In the genomic region with DNA sequence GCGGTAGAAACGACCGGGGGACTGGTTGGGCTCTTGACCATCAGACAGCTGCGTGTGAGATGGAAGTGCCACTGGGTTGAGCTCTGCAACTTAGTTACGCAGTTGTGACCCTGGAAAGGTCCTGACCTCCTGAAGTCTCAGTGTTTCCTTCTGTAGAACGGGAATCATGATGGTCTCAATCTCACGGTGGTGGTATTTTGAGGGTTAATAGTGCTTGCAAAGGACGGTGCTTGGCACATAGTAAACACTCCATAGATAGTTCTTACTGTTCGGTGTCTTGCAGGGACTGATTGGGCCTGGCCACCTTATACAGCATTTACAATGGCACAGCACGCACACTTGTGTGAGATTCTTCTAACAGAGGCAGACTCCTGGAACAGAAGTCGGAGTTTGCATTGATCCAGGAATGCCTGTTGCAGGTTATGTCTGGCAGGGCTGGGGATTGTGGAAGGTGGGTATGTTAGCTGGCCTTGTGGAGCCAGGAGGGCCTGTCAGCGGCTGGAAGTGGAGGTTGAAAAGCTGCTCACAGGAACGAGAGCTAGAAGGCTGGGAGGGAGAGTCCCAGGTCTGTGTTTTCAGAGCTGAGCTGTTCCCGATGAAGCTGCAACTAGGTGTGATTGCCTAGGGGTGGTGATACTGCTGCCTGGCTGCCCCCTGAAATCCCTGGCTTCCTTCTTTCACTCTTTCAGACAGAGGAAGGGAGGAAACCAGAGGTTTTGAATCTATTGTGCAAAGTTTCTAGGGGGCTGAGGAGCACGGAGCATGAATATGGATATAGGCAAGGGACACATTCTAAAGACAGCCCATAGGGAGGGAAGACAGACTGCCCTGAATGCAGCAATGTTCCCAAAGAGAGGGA, we compare ENCODE assay signal across 8 cellular contexts. TPM values are rescaled to one million over a fixed set of nuclear protein-coding genes. Genes with fewer than 3 reads are reported as not detected.
DNase-seq lines count a peak whose midpoint lies in the region; ATAC-seq and TF ChIP-seq lines count a peak whose summit lies in the region.

No MANE protein-coding gene starts in this region.

- H3K9me2 ChIP-seq in OCI-LY7 (ENCODE audit: insufficient read depth, low read length): no peaks in the 10 kb centered on the region

- no peaks in the 10 kb centered on the region for H3K27me3 ChIP-seq in DND-41 (ENCODE audit: insufficient read depth, low read length, poor library complexity)

- POLR2A ChIA-PET in OCI-LY7 (lab: Charles Lee): interaction anchor here (0.6 to 1.8 kb wide), 11 partner anchors 13 to 187 kb away, joined by 3 to 6 read pairs (median 3); no protein-coding TSS in a partner anchor

- peaks cover 7% of the 10 kb centered on the region; the same call in 1 of the 2 replicates for H3K36me3 ChIP-seq in DND-41 (ENCODE audit: insufficient read depth, low read length)
- H3K36me3 ChIP-seq in OCI-LY7 (ENCODE audit: insufficient read depth, low read length): no peaks in the 10 kb centered on the region

- TF ChIP-seq CTCF in DND-41 (IDR thresholded peaks at IDR 0.05; ENCODE audit: borderline replicate concordance, extremely low read depth, low read length, poor library complexity, severe bottlenecking) (no peak), OCI-LY7 (conservative IDR thresholded peaks at IDR 0.05; ENCODE audit: low read length) (no peak)

- DNase-seq in DND-41 (peak; percentile 12), OCI-LY7 (ENCODE audit: low spot score) (no peak), caudate nucleus (lab: John Stamatoyannopoulos, UW) (peak in 23 of 61 donors; percentile 3 to 60 (median 28)), left kidney (ENCODE audit: low read depth, low spot score) (peak; percentile 15), middle frontal gyrus (ENCODE audit: extremely low spot score, low spot score) (no peak)
- DNase-seq in stimulated activated naive CD8-positive, alpha-beta T cell treated with anti-CD3 and anti-CD28 coated beads, Interleukin-15, Interleukin-2, amounts not matched to agents 100 U/mL and 50 U/mL, for 24 hours: peak; percentile 16

- peak overlapping the region; percentile 80 for H3K4me2 ChIP-seq in DND-41 (ENCODE audit: insufficient read depth, low read length)
- peak overlapping the region; percentile 87 for H3K4me2 ChIP-seq in OCI-LY7 (ENCODE audit: low read length)

- H3K79me2 ChIP-seq in DND-41 (ENCODE audit: insufficient read depth, low read length) (peaks cover 41% of the 10 kb centered on the region), OCI-LY7 (ENCODE audit: insufficient read depth, low read depth, low read length) (peaks cover 37% of the 10 kb centered on the region)

- H4K20me1 ChIP-seq in DND-41 (ENCODE audit: insufficient read depth, low read length) (peaks cover 32% of the 10 kb centered on the region), OCI-LY7 (ENCODE audit: insufficient read depth, low read length) (peaks cover 14% of the 10 kb centered on the region; the same call in 1 of the 2 replicates)

- H3K4me1 ChIP-seq in DND-41 (ENCODE audit: insufficient read depth, low read length) (peaks cover 39% of the 10 kb centered on the region), OCI-LY7 (ENCODE audit: insufficient read depth, low read length, poor library complexity, severe bottlenecking) (peaks cover 26% of the 10 kb centered on the region)

- BruUV-seq in OCI-LY7 (replicated peaks; lab: Mats Ljungman, UMichigan): no TSS peak

- H2AFZ ChIP-seq in DND-41 (ENCODE audit: low read depth, low read length) (peak overlapping the region; percentile 77), OCI-LY7 (ENCODE audit: low read length) (peak overlapping the region; percentile 72)

- no peak for ATAC-seq in DND-41 (ENCODE audit: insufficient read depth, low read depth)
- ATAC-seq in GM21723 (IDR thresholded peaks at IDR 0.05; ENCODE audit: unreplicated experiment): peak; percentile 3
- no peak for ATAC-seq in stimulated activated naive CD8-positive, alpha-beta T cell treated with anti-CD3 and anti-CD28 coated beads, Interleukin-15, Interleukin-2, amounts not matched to agents 100 U/mL and 50 U/mL, for 24 hours
- ATAC-seq in GM19397 (IDR thresholded peaks at IDR 0.05; ENCODE audit: unreplicated experiment): no peak

- peak overlapping the region; percentile 86 to 98; a peak in 3 of 4 replicates for H3K4me3 ChIP-seq in DND-41 (ENCODE audit: low read depth in 1 of 2, low read length in 2 of 2)
- H3K4me3 ChIP-seq in OCI-LY7 (ENCODE audit: low read depth, low read length, poor library complexity, severe bottlenecking): peak overlapping the region; percentile 92

- H3K9me3 ChIP-seq in DND-41 (ENCODE audit: insufficient read depth, low read length, severe bottlenecking) (no peaks in the 10 kb centered on the region), OCI-LY7 (ENCODE audit: low read length) (no peaks in the 10 kb centered on the region)

- H3K27ac ChIP-seq in DND-41 (ENCODE audit: low read length) (peak overlapping the region; percentile 88), OCI-LY7 (ENCODE audit: low read depth, low read length, poor library complexity, severe bottlenecking) (no peak overlapping the region), caudate nucleus (ENCODE audit: low read depth, low read length) (peak overlapping the region; percentile 86)

- peak overlapping the region; percentile 93 for H3K9ac ChIP-seq in DND-41 (ENCODE audit: low read depth, low read length)

- CTCF ChIA-PET in OCI-LY7 (lab: Charles Lee; ENCODE audit: unreplicated experiment): interaction anchor here (0.6 kb wide), 1 partner anchor 131 kb away, joined by 10 read pairs; no protein-coding TSS in a partner anchor

- intact Hi-C loops in OCI-LY7 (cut with micrococcal nuclease; ENCODE audit: unreplicated experiment): loop anchor here (5.0 kb wide), 1 partner anchor 50 kb away; no protein-coding TSS in a partner anchor

RNA-seq across cellular contexts. Expression of a gene that starts 1.0 kb away (rescaled TPM):
- total RNA-seq in OCI-LY7 (2014; rRNA removed; shearing (Covaris generic)): 82.5 and 120 TPM in 2 replicates
- 135 and 165 TPM in 2 replicates for total RNA-seq in OCI-LY7 (2022)

RNA-seq across cellular contexts. Expression of a gene that starts 49.4 kb away (rescaled TPM):
- total RNA-seq in OCI-LY7 (2014; rRNA removed; shearing (Covaris generic)): not detected in 2 replicates
- not detected in 2 replicates for total RNA-seq in OCI-LY7 (2022)

Comparison
In these comparisons a context has a peak if more than half of its experiments do, and no peak if none do; other contexts are left out.
1. DNase-seq: peak in DND-41 (single experiment), left kidney (single experiment) and stimulated activated naive CD8-positive, alpha-beta T cell treated with anti-CD3 and anti-CD28 coated beads, Interleukin-15, Interleukin-2, amounts not matched to agents 100 U/mL and 50 U/mL, for 24 hours (single experiment); none in OCI-LY7 (single experiment) and middle frontal gyrus (single experiment).